Comparison of ENCODE assay signal across 10 cellular contexts in the genomic region with DNA sequence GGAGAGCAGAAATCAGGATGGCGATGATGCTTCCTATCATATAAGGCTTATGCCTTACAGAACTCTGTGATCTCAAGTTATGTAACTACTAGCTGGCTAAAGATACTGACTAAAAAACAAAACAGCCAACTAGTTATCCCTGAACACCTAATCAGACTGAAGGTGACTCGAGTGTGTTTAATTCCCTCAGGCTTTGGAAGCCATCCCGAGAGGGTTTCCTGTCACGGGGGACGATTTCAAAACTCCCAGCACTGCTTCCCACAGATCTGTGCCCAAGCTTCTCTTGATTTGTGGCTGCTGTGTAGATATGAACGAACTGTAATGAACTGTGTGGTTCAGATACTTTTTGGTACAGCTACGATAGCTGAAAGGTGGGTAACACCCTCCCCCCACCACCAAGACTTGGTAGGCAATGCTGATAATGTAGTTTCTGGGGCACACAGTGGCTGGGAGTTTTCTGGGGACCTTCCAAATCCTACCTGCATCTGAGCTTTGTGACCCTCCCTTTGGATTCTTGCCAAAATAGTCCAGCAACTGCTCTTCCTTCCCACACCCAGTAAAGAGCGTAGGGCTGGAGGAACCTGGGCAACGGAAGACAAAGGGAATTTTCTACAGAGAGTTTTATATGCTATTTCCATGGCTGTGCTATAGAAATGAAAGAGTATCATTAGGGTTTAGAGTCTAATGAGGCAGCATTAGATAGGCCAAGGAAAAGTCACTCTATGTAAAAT.
DNase-seq lines count a peak whose midpoint lies in the region; ATAC-seq and TF ChIP-seq lines count a peak whose summit lies in the region.
"Had no signal": no experiment of that assay in that cellular context is flagged by ENCODE, and none has a peak within 500 bp of the region (broad histone marks: within the 10 kb centered on the region; RNA-seq: fewer than 3 reads in every experiment).

No MANE protein-coding gene starts in this region.

- intact Hi-C loops in breast epithelium (cut with DNase I; ENCODE audit: low total_unique reads) = no loop called here

- peaks cover 3% of the 10 kb centered on the region for H3K36me3 Mint-ChIP-seq in type B pancreatic cell

- peaks cover 10% of the 10 kb centered on the region for H3K9me3 Mint-ChIP-seq in type B pancreatic cell

- H3K9me3 ChIP-seq in breast epithelium = peaks cover 0 to 9% of the 10 kb centered on the region in 2 donors
- H3K9me3 ChIP-seq in effector memory CD4-positive, alpha-beta T cell (ENCODE audit: control insufficient read depth, low read length) = no peaks in the 10 kb centered on the region

- H3K27me3 Mint-ChIP-seq in type B pancreatic cell = no peaks in the 10 kb centered on the region

- peaks cover 0 to 6% of the 10 kb centered on the region in 2 donors for H3K4me1 ChIP-seq in breast epithelium
- no peaks in the 10 kb centered on the region for H3K4me1 ChIP-seq in effector memory CD4-positive, alpha-beta T cell (ENCODE audit: control insufficient read depth, insufficient read depth, low read length, poor library complexity, severe bottlenecking)

- no peak for ATAC-seq in GM19351 (IDR thresholded peaks at IDR 0.05; ENCODE audit: unreplicated experiment)
- no peak for ATAC-seq in GM19397 (IDR thresholded peaks at IDR 0.05; ENCODE audit: unreplicated experiment)

- H3K4me3 Mint-ChIP-seq in type B pancreatic cell = peak overlapping the region; percentile 53

- H3K4me3 ChIP-seq in breast epithelium = peak overlapping the region in 1 of 3 donors; percentile 3
- no peak overlapping the region for H3K4me3 ChIP-seq in effector memory CD4-positive, alpha-beta T cell (ENCODE audit: insufficient read depth, low read depth, low read length, poor library complexity, severe bottlenecking)

- peak overlapping the region; percentile 72 to 84 for H3K27ac ChIP-seq in breast epithelium
- no peak overlapping the region for H3K27ac ChIP-seq in effector memory CD4-positive, alpha-beta T cell (ENCODE audit: insufficient read depth, low read length, poor library complexity, severe bottlenecking)

- peak overlapping the region; percentile 31 for H3K27ac Mint-ChIP-seq in type B pancreatic cell

- TF ChIP-seq POLR2A in breast epithelium (IDR thresholded peaks at IDR 0.05) = no peak

- DNase-seq in NCI-H187 treated with DMSO at 0.1 percent for 48 hours (lab: John Stamatoyannopoulos, UW) = peak; percentile 7
- no peak for DNase-seq in NCI-H187 (lab: John Stamatoyannopoulos, UW)
- peak in 1 of 2 donors; percentile 51 for DNase-seq in breast epithelium (ENCODE audit: low spot score in 2 of 2)
- DNase-seq in left kidney (ENCODE audit: low read depth, low spot score) = peak; percentile 56
- no peak for DNase-seq in type B pancreatic cell (ENCODE audit: extremely low spot score, unreplicated experiment)
- DNase-seq in effector memory CD4-positive, alpha-beta T cell = no peak
- DNase-seq: activated CD4-positive, alpha-beta T cell treated with anti-CD3 and anti-CD28 coated beads for 48 hours; NCI-H510A treated with DMSO at 0.1 percent for 48 hours had no signal

- TF ChIP-seq CTCF in breast epithelium (IDR thresholded peaks at IDR 0.05) (no peak), type B pancreatic cell (conservative IDR thresholded peaks at IDR 0.05) (no peak)

- H3K36me3 ChIP-seq in breast epithelium = no peaks in the 10 kb centered on the region
- no peaks in the 10 kb centered on the region for H3K36me3 ChIP-seq in effector memory CD4-positive, alpha-beta T cell (ENCODE audit: control insufficient read depth, insufficient read depth, low read length)

- H3K27me3 ChIP-seq in breast epithelium = no peaks in the 10 kb centered on the region
- H3K27me3 ChIP-seq in effector memory CD4-positive, alpha-beta T cell (replicated peaks; ENCODE audit: control insufficient read depth, insufficient read depth, low read length, poor library complexity, severe bottlenecking) = no peaks in the 10 kb centered on the region

- peaks cover 46% of the 10 kb centered on the region for H3K4me1 Mint-ChIP-seq in type B pancreatic cell (ENCODE audit: unreplicated experiment)

Comparison
In these comparisons a context has a peak if more than half of its experiments do, and no peak if none do; other contexts are left out.
1. DNase-seq: peak in NCI-H187 treated with DMSO at 0.1 percent for 48 hours (single experiment) and left kidney (single experiment); none in NCI-H187 (0 of 2), type B pancreatic cell (single experiment) and effector memory CD4-positive, alpha-beta T cell (0 of 3).